Comparison of ENCODE assay signal across 8 cellular contexts in genomic region chr12:95998611-95999300, GRCh38. TPM values are rescaled to one million over a fixed set of nuclear protein-coding genes. Genes with fewer than 3 reads are reported as not detected.
DNase-seq lines count a peak whose midpoint lies in the region; ATAC-seq and TF ChIP-seq lines count a peak whose summit lies in the region.

No MANE protein-coding gene starts in this region.

- H3K4me3 Mint-ChIP-seq in activated T-cell treated with anti-CD3 and anti-CD28 coated beads, Interleukin-2, amount 50 U/mL, for 4 hours, result no peak overlapping the region

- no peaks in the 10 kb centered on the region for H3K27me3 Mint-ChIP-seq in activated T-cell treated with anti-CD3 and anti-CD28 coated beads, Interleukin-2, amount 50 U/mL, for 4 hours (ENCODE audit: low read depth)

- peaks cover 4% of the 10 kb centered on the region for H3K4me1 Mint-ChIP-seq in activated T-cell treated with anti-CD3 and anti-CD28 coated beads, Interleukin-2, amount 50 U/mL, for 4 hours (ENCODE audit: low read depth)

- peak; percentile 98 for ATAC-seq in GM21390 (IDR thresholded peaks at IDR 0.05; ENCODE audit: unreplicated experiment)
- ATAC-seq in HG03575 (IDR thresholded peaks at IDR 0.05; ENCODE audit: extremely low read depth, insufficient number of reproducible peaks, low FRiP score, unreplicated experiment), result peak; percentile 88
- peak; percentile 92 to 97 for ATAC-seq in activated T-cell treated with anti-CD3 and anti-CD28 coated beads, Interleukin-2, amount 50 U/mL, for 4 hours
- peak; percentile 61 for ATAC-seq in omental fat pad (ENCODE audit: low FRiP score)
- ATAC-seq in HG03571 (IDR thresholded peaks at IDR 0.05; ENCODE audit: unreplicated experiment), result no peak

- peaks cover 20% of the 10 kb centered on the region for H3K36me3 Mint-ChIP-seq in activated T-cell treated with anti-CD3 and anti-CD28 coated beads, Interleukin-2, amount 50 U/mL, for 4 hours (ENCODE audit: insufficient read depth)

- no peaks in the 10 kb centered on the region for H3K9me3 Mint-ChIP-seq in activated T-cell treated with anti-CD3 and anti-CD28 coated beads, Interleukin-2, amount 50 U/mL, for 4 hours

- peak; percentile 75 for TF ChIP-seq CTCF in fibroblast of villous mesenchyme (IDR thresholded peaks at IDR 0.05; ENCODE audit: insufficient read depth, low read depth, low read length)
- TF ChIP-seq CTCF in omental fat pad (IDR thresholded peaks at IDR 0.05), result no peak

- DNase-seq in EL (peak; percentile 60), NOMO-1 treated with dmso at 0.1 percent for 144 hours (lab: John Stamatoyannopoulos, UW; ENCODE audit: unreplicated experiment) (peak; percentile 65), fibroblast of villous mesenchyme (ENCODE audit: low read depth) (peak; percentile 68), omental fat pad (ENCODE audit: low spot score) (no peak)
- DNase-seq in activated T-cell treated with anti-CD3 and anti-CD28 coated beads, Interleukin-2, amount 50 U/mL, for 4 hours, result peak; percentile 18

- H3K4me3 ChIP-seq in fibroblast of villous mesenchyme (ENCODE audit: low read depth, low read length), result no peak overlapping the region

RNA-seq across cellular contexts. Expression of gene HAL, which starts 2.6 kb away (rescaled TPM):
- 1 to 10 TPM; 1.1 to 1.3 (median 1.2) TPM for total RNA-seq in activated T-cell treated with anti-CD3 and anti-CD28 coated beads, Interleukin-2, amount 50 U/mL, for 4 hours
- not detected in 2 replicates for total RNA-seq in fibroblast of villous mesenchyme
- 1 to 10 TPM; 1.2 to 8.7 (median 1.7) TPM for total RNA-seq in omental fat pad

RNA-seq across cellular contexts. Expression of gene LTA4H, which starts 36.6 kb away (rescaled TPM):
- 10 to 100 TPM; 65.1 to 82.7 (median 78.7) TPM for total RNA-seq in activated T-cell treated with anti-CD3 and anti-CD28 coated beads, Interleukin-2, amount 50 U/mL, for 4 hours
- total RNA-seq in fibroblast of villous mesenchyme (58.6 and 79.9 TPM in 2 replicates), omental fat pad (10 to 100 TPM; 60.8 to 77.8 (median 70.0) TPM)

RNA-seq across cellular contexts. Expression of gene AMDHD1, which starts 55.6 kb away (rescaled TPM):
- total RNA-seq in activated T-cell treated with anti-CD3 and anti-CD28 coated beads, Interleukin-2, amount 50 U/mL, for 4 hours, result 1 to 10 TPM in 1 of 3 donors, under 1 TPM in 2; 0.95 to 1.5 (median 0.99) TPM
- total RNA-seq in fibroblast of villous mesenchyme (not detected in 2 replicates), omental fat pad (1 to 10 TPM in 3 of 4 donors, under 1 TPM in 1; 0.69 to 3.2 (median 1.4) TPM)

RNA-seq across cellular contexts. Expression of gene CCDC38, which starts 56.3 kb away (rescaled TPM):
- under 1 TPM in 1 of 3 donors, not detected in 2; 0.33 TPM for total RNA-seq in activated T-cell treated with anti-CD3 and anti-CD28 coated beads, Interleukin-2, amount 50 U/mL, for 4 hours
- total RNA-seq in fibroblast of villous mesenchyme, result not detected in 2 replicates
- total RNA-seq in omental fat pad, result not detected
